Comparison of ENCODE assay signal across 9 cellular contexts in genomic region chr17:32275060-32276042, GRCh38. TPM values are rescaled to one million over a fixed set of nuclear protein-coding genes. Genes with fewer than 3 reads are reported as not detected.
DNase-seq lines count a peak whose midpoint lies in the region; TF ChIP-seq lines count a peak whose summit lies in the region.
"Had no signal": no experiment of that assay in that cellular context is flagged by ENCODE, and none has a peak within 500 bp of the region (broad histone marks: within the 10 kb centered on the region; RNA-seq: fewer than 3 reads in every experiment).

No MANE protein-coding gene starts in this region.

- H3K36me3 Mint-ChIP-seq in mesothelial cell of epicardium: no peaks in the 10 kb centered on the region

- H3K4me3 Mint-ChIP-seq in mesothelial cell of epicardium: no peak overlapping the region

- DNase-seq in AG20443 (ENCODE audit: low spot score) (peak; percentile 88), HL-60 (ENCODE audit: low read depth in 1 of 2, low spot score in 1 of 2) (peak; percentile 19 to 34), UCSD-AML1 (lab: John Stamatoyannopoulos, UW; ENCODE audit: unreplicated experiment) (peak; percentile 52), iris pigment epithelial cell (ENCODE audit: low read depth) (peak; percentile 86), mesothelial cell of epicardium (ENCODE audit: low spot score in 2 of 2, unreplicated experiment in 2 of 2) (no peak), DMS153 treated with DMSO at 0.1 percent for 48 hours (lab: John Stamatoyannopoulos, UW; ENCODE audit: unreplicated experiment) (no peak), NCI-H2029 (lab: John Stamatoyannopoulos, UW) (no peak)
- no peak for DNase-seq in activated effector memory CD4-positive, alpha-beta T cell treated with anti-CD3 and anti-CD28 coated beads, Interleukin-2, amount 50 U/mL, for 16 hours

- H3K9me3 Mint-ChIP-seq in mesothelial cell of epicardium: no peaks in the 10 kb centered on the region

- no peak for TF ChIP-seq CTCF in HL-60 (IDR thresholded peaks at IDR 0.05; ENCODE audit: insufficient read depth, low read length)
- no peak for TF ChIP-seq CTCF in mesothelial cell of epicardium (IDR thresholded peaks at IDR 0.05; ENCODE audit: unreplicated experiment)

- H3K4me1 Mint-ChIP-seq in mesothelial cell of epicardium: no peaks in the 10 kb centered on the region

- no peak overlapping the region for H3K4me3 ChIP-seq in HL-60 (replicated peaks; ENCODE audit: insufficient read depth, low read length)

- H3K27ac ChIP-seq in HL-60 (replicated peaks): peak overlapping the region; percentile 30

- no peaks in the 10 kb centered on the region for H3K27me3 ChIP-seq in HL-60 (ENCODE audit: insufficient read depth, poor library complexity, severe bottlenecking)

- H3K27me3 Mint-ChIP-seq in mesothelial cell of epicardium (ENCODE audit: low read depth): peaks cover 64% of the 10 kb centered on the region

- H3K27ac Mint-ChIP-seq in mesothelial cell of epicardium: no peak overlapping the region

RNA-seq across cellular contexts. Expression of gene RHBDL3, which starts 9.7 kb away (rescaled TPM):
- total RNA-seq in mesothelial cell of epicardium: 1.1 to 1.2 TPM (median 1.2 TPM) in 3 replicates
- total RNA-seq: glomerular endothelial cell had no signal

Comparison
In these comparisons a context has a peak if more than half of its experiments do, and no peak if none do; other contexts are left out.
1. DNase-seq: peak in AG20443 (single experiment), HL-60 (2 of 2), UCSD-AML1 (single experiment) and iris pigment epithelial cell (single experiment); none in mesothelial cell of epicardium (0 of 2), DMS153 treated with DMSO at 0.1 percent for 48 hours (single experiment), activated effector memory CD4-positive, alpha-beta T cell treated with anti-CD3 and anti-CD28 coated beads, Interleukin-2, amount 50 U/mL, for 16 hours (single experiment) and NCI-H2029 (single experiment).